ENCODE assay signal across 8 cellular contexts in genomic region chr11:75873417-75874148, GRCh38. TPM values are rescaled to one million over a fixed set of nuclear protein-coding genes. Genes with fewer than 3 reads are reported as not detected.
DNase-seq lines count a peak whose midpoint lies in the region; ATAC-seq, FAIRE-seq and TF ChIP-seq lines count a peak whose summit lies in the region.

No MANE protein-coding gene starts in this region.

- no peak for TF ChIP-seq POLR2A in endothelial cell of umbilical vein (IDR thresholded peaks at IDR 0.05; ENCODE audit: low read depth, low read length)

- H3K27me3 ChIP-seq in endothelial cell of umbilical vein (ENCODE audit: control insufficient read depth in 2 of 2, insufficient read depth in 2 of 2, low read length in 2 of 2) (no peaks in the 10 kb centered on the region), WERI-Rb-1 (ENCODE audit: insufficient read depth, low read depth, severe bottlenecking) (no peaks in the 10 kb centered on the region)

- intact Hi-C loops in endothelial cell of umbilical vein (cut with micrococcal nuclease) (no loop called here), Right ventricle myocardium superior (cut with DNase I) (no loop called here)

- no peak for TF ChIP-seq CTCF in GM13977 (IDR thresholded peaks at IDR 0.05; ENCODE audit: extremely low read depth, insufficient read depth, missing control alignments)
- no peak for TF ChIP-seq CTCF in endothelial cell of umbilical vein (IDR thresholded peaks at IDR 0.05; ENCODE audit: extremely low read depth in 1 of 2, insufficient read depth in 1 of 2, low read depth in 1 of 2, low read length in 2 of 2)
- no peak for TF ChIP-seq CTCF in WERI-Rb-1 (IDR thresholded peaks at IDR 0.05; ENCODE audit: low read depth, low read length)

- peaks cover 4% of the 10 kb centered on the region for H4K20me1 ChIP-seq in endothelial cell of umbilical vein (replicated peaks; ENCODE audit: control insufficient read depth, extremely low read depth, insufficient read depth, low read length)

- H3K9me3 ChIP-seq in endothelial cell of umbilical vein (replicated peaks; ENCODE audit: control insufficient read depth, insufficient read depth, low read length) (no peaks in the 10 kb centered on the region), WERI-Rb-1 (ENCODE audit: severe bottlenecking) (no peaks in the 10 kb centered on the region)

- POLR2A ChIA-PET in endothelial cell of umbilical vein (lab: Charles Lee) = no interaction called here

- CTCF ChIA-PET in endothelial cell of umbilical vein (lab: Charles Lee) = interaction anchor here (0.7 to 11.8 kb wide), 6 partner anchors 9 to 279 kb away, joined by 3 to 266 read pairs (median 4); no protein-coding TSS in a partner anchor

- no peak for FAIRE-seq in endothelial cell of umbilical vein (lab: Jason Lieb, UNC)

- dilution Hi-C loops in endothelial cell of umbilical vein (cut with MboI; ENCODE audit: extremely low pct_ligation_motif_present, low sequenced_read_pairs) = no loop called here

- H3K79me2 ChIP-seq in endothelial cell of umbilical vein (ENCODE audit: control insufficient read depth, insufficient read depth, low read length) = peaks cover 53% of the 10 kb centered on the region

- peaks cover 12% of the 10 kb centered on the region for H3K4me1 ChIP-seq in endothelial cell of umbilical vein (ENCODE audit: control insufficient read depth, extremely low read depth, insufficient read depth, low read length)

- no peak overlapping the region for H3K9ac ChIP-seq in endothelial cell of umbilical vein (replicated peaks; ENCODE audit: extremely low read depth, insufficient read depth, low read length)

- no peaks in the 10 kb centered on the region for H3K9me1 ChIP-seq in endothelial cell of umbilical vein (replicated peaks; ENCODE audit: control insufficient read depth, extremely low read depth, insufficient read depth, low read length)

- DNase-seq in GM13977 (ENCODE audit: low spot score) (peak; percentile 40), endothelial cell of umbilical vein (ENCODE audit: low read depth, low spot score) (peak; percentile 19), NCI-H2029 treated with DMSO at 0.1 percent for 48 hours (lab: John Stamatoyannopoulos, UW) (no peak), HUDEP-2 (lab: John Stamatoyannopoulos, UW; ENCODE audit: unreplicated experiment in 76 of 76) (no peak), WERI-Rb-1 (no peak), Right ventricle myocardium superior (no peak)

- H3K4me3 ChIP-seq in endothelial cell of umbilical vein (replicated peaks in 1 of 3; ENCODE audit: insufficient read depth in 1 of 3, low read depth in 1 of 3, low read length in 3 of 3) (no peak overlapping the region), WERI-Rb-1 (ENCODE audit: low read depth, low read length) (no peak overlapping the region)

- H3K36me3 ChIP-seq in endothelial cell of umbilical vein (ENCODE audit: control insufficient read depth in 2 of 2, extremely low read depth in 1 of 2, insufficient read depth in 2 of 2, low read length in 2 of 2) (no peaks in the 10 kb centered on the region), WERI-Rb-1 (no peaks in the 10 kb centered on the region)

- no peak overlapping the region for H3K4me2 ChIP-seq in endothelial cell of umbilical vein (ENCODE audit: insufficient read depth, low read length)

- no peak overlapping the region for H2AFZ ChIP-seq in endothelial cell of umbilical vein (ENCODE audit: low read depth, low read length)

- in situ Hi-C loops in GM13977 (cut with MboI; ENCODE audit: low pct_unique_long_range_greater_than_20kb, low sequenced_read_pairs, unreplicated experiment) = no loop called here

- ATAC-seq in GM21447 (IDR thresholded peaks at IDR 0.05; ENCODE audit: unreplicated experiment) = peak; percentile 76
- peak; percentile 70 for ATAC-seq in HG03565 (IDR thresholded peaks at IDR 0.05; ENCODE audit: unreplicated experiment)
- ATAC-seq in Right ventricle myocardium superior (ENCODE audit: poor library complexity) = no peak

- H3K27ac ChIP-seq in endothelial cell of umbilical vein (ENCODE audit: insufficient read depth, low read depth, low read length) (no peak overlapping the region), WERI-Rb-1 (no peak overlapping the region)

- BruUV-seq in endothelial cell of umbilical vein (replicated peaks; lab: Mats Ljungman, UMichigan) = no TSS peak

TF ChIP-seq in endothelial cell of umbilical vein, 7 proteins besides CTCF, POLR2A, EP300 and RAD21:
- TF ChIP-seq GATA2 (IDR thresholded peaks at IDR 0.05; ENCODE audit: insufficient read depth, insufficient read length, low read depth, low read length) (no peak), FOS (IDR thresholded peaks at IDR 0.05; ENCODE audit: borderline replicate concordance, insufficient read depth, low read length) (no peak), JUN (IDR thresholded peaks at IDR 0.05; ENCODE audit: borderline replicate concordance, insufficient read depth, insufficient read length, low read depth) (no peak), POLR2AphosphoS5 (IDR thresholded peaks at IDR 0.05; ENCODE audit: insufficient read depth, low read depth, low read length) (no peak), MAX (IDR thresholded peaks at IDR 0.05; ENCODE audit: insufficient read depth, insufficient read length) (no peak), EZH2 (IDR thresholded peaks at IDR 0.05; ENCODE audit: borderline replicate concordance, low read depth, low read length, severe bottlenecking) (no peak), MYC (IDR thresholded peaks at IDR 0.05; ENCODE audit: low read depth, low read length) (no peak)

RNA-seq across cellular contexts. Expression of gene UVRAG, which starts 58.6 kb away (rescaled TPM):
- total RNA-seq in endothelial cell of umbilical vein (65.6 and 67.3 TPM in 2 replicates), Right ventricle myocardium superior (14.7 TPM)
- polyA plus RNA-seq in endothelial cell of umbilical vein = 20.2 and 21.2 TPM in 2 replicates
- polyA plus RNA-seq in endothelial cell of umbilical vein (2011; cell fraction: cytosol; rRNA removed) = 25.9 and 27.7 TPM in 2 replicates
- polyA plus RNA-seq in endothelial cell of umbilical vein (2011; cell fraction: nucleus; rRNA removed) = 62.4 and 62.6 TPM in 2 replicates
- polyA plus RNA-seq in endothelial cell of umbilical vein (2012) = 27.3 and 29.8 TPM in 2 replicates
- polyA minus RNA-seq in endothelial cell of umbilical vein = 74.3 and 77.7 TPM in 2 replicates
- 12.7 TPM for polyA minus RNA-seq in endothelial cell of umbilical vein (2011; cell fraction: cytosol; rRNA and poly(A)+ RNA removed)
- 220 and 322 TPM in 2 replicates for polyA minus RNA-seq in endothelial cell of umbilical vein (2011; cell fraction: nucleus; rRNA and poly(A)+ RNA removed)

Comparison
In these comparisons a context has a peak if more than half of its experiments do, and no peak if none do; other contexts are left out.
1. DNase-seq: peak in GM13977 (single experiment) and endothelial cell of umbilical vein (single experiment); none in NCI-H2029 treated with DMSO at 0.1 percent for 48 hours (single experiment), HUDEP-2 (0 of 76), WERI-Rb-1 (single experiment) and Right ventricle myocardium superior (single experiment).